In the genomic region with DNA sequence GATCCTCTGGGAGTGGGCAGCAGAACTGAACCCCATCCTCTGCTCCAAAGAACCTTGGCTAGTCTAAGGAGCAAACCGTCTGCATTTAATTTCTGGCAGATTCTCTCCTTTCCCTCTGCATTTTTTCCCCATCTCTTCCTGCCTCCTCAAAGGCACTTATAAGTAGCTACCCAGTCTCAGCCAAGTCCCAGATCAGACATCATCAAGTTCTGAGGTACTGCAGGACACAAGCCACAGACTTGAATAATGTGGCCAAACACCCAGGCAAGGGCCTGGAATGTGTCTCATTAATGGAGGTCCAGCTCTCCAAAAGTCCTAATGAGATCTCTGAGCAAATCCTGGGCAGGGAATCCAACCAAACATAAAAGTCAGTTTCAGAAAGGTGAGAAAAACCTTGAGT, we compare ENCODE assay signal across 19 cellular contexts.
"Had no signal": no experiment of that assay in that cellular context is flagged by ENCODE, and none has a peak within 500 bp of the region (broad histone marks: within the 10 kb centered on the region; RNA-seq: fewer than 3 reads in every experiment).

No MANE protein-coding gene starts in this region.

- H3K4me1 Mint-ChIP-seq: activated CD4-positive, alpha-beta T cell treated with anti-CD3 and anti-CD28 coated beads for 36 hours; central memory CD8-positive, alpha-beta T cell; naive thymus-derived CD8-positive, alpha-beta T cell had no signal

- H3K9me3 Mint-ChIP-seq: activated naive CD8-positive, alpha-beta T cell treated with anti-CD3 and anti-CD28 coated beads, Interleukin-2, amount 10 ng/mL, durations not matched to agents 7 days and 5 days; central memory CD8-positive, alpha-beta T cell; effector memory CD8-positive, alpha-beta T cell; mesothelial cell of epicardium; T-helper 1 cell treated with Interleukin-12 subunit alpha and Interleukin-12 subunit beta and Interleukin-4 antibody, amounts not matched to agents 30 μg/mL and 1 μg/mL, for 36 hours; WTC11 had no signal

- H3K27me3 Mint-ChIP-seq: activated CD4-positive, alpha-beta T cell treated with anti-CD3 and anti-CD28 coated beads for 36 hours; central memory CD8-positive, alpha-beta T cell had no signal

- H3K4me3 Mint-ChIP-seq: activated CD4-positive, alpha-beta T cell treated with anti-CD3 and anti-CD28 coated beads for 36 hours; activated naive CD8-positive, alpha-beta T cell treated with anti-CD3 and anti-CD28 coated beads, Interleukin-2, amount 10 ng/mL, durations not matched to agents 7 days and 5 days; central memory CD8-positive, alpha-beta T cell; effector memory CD8-positive, alpha-beta T cell; mesothelial cell of epicardium; naive thymus-derived CD8-positive, alpha-beta T cell; T-helper 1 cell treated with Interleukin-12 subunit alpha and Interleukin-12 subunit beta and Interleukin-4 antibody, amounts not matched to agents 30 μg/mL and 1 μg/mL, for 36 hours; WTC11 had no signal

- H3K4me3 ChIP-seq: dorsolateral prefrontal cortex had no signal

- H3K27ac ChIP-seq: dorsolateral prefrontal cortex had no signal

- ATAC-seq: activated CD4-positive, alpha-beta T cell treated with anti-CD3 and anti-CD28 coated beads for 36 hours; effector memory CD8-positive, alpha-beta T cell; esophagus mucosa; naive thymus-derived CD8-positive, alpha-beta T cell; stimulated activated naive CD8-positive, alpha-beta T cell treated with anti-CD3 and anti-CD28 coated beads, Interleukin-15, Interleukin-2, amounts not matched to agents 100 U/mL and 50 U/mL, for 24 hours; WTC11 had no signal

- H3K36me3 Mint-ChIP-seq: activated naive CD8-positive, alpha-beta T cell treated with anti-CD3 and anti-CD28 coated beads, Interleukin-2, amount 10 ng/mL, durations not matched to agents 7 days and 5 days; mesothelial cell of epicardium; naive thymus-derived CD8-positive, alpha-beta T cell; WTC11 had no signal

- DNase-seq: activated CD4-positive, alpha-beta T cell treated with anti-CD3 and anti-CD28 coated beads for 36 hours; activated CD4-positive, alpha-beta T cell treated with anti-CD3 and anti-CD28 coated beads, Interleukin-2, amount 50 U/mL, for 48 hours; activated naive CD4-positive, alpha-beta T cell treated with Interleukin-2 at 50 U/mL for 16 hours; activated naive CD8-positive, alpha-beta T cell treated with anti-CD3 and anti-CD28 coated beads, Interleukin-2, amount 10 ng/mL, durations not matched to agents 7 days and 5 days; activated T-cell treated with anti-CD3 and anti-CD28 coated beads, Interleukin-2, amount 50 U/mL, for 48 hours; amygdala; dorsolateral prefrontal cortex; effector memory CD8-positive, alpha-beta T cell; kidney; naive thymus-derived CD8-positive, alpha-beta T cell; stimulated activated CD4-positive, alpha-beta T cell treated with anti-CD3 and anti-CD28 coated beads, Interleukin-4, amount 100 ng/mL, for 4 hours; stimulated activated naive CD8-positive, alpha-beta T cell treated with anti-CD3 and anti-CD28 coated beads, Interleukin-15, Interleukin-2, amounts not matched to agents 100 U/mL and 50 U/mL, for 24 hours; T1000 had no signal

- H3K27ac Mint-ChIP-seq: activated CD4-positive, alpha-beta T cell treated with anti-CD3 and anti-CD28 coated beads for 36 hours; activated naive CD8-positive, alpha-beta T cell treated with anti-CD3 and anti-CD28 coated beads, Interleukin-2, amount 10 ng/mL, durations not matched to agents 7 days and 5 days; effector memory CD8-positive, alpha-beta T cell; mesothelial cell of epicardium; naive thymus-derived CD8-positive, alpha-beta T cell; progenitor cell of endocrine pancreas; T-helper 1 cell treated with Interleukin-12 subunit alpha and Interleukin-12 subunit beta and Interleukin-4 antibody, amounts not matched to agents 30 μg/mL and 1 μg/mL, for 36 hours; WTC11 had no signal
